Comparison of ENCODE assay signal across 10 cellular contexts in genomic region chr1:206797534-206798383, GRCh38. TPM values are rescaled to one million over a fixed set of nuclear protein-coding genes. Genes with fewer than 3 reads are reported as not detected.
DNase-seq lines count a peak whose midpoint lies in the region; ATAC-seq, FAIRE-seq and TF ChIP-seq lines count a peak whose summit lies in the region.
"Had no signal": no experiment of that assay in that cellular context is flagged by ENCODE, and none has a peak within 500 bp of the region (broad histone marks: within the 10 kb centered on the region; RNA-seq: fewer than 3 reads in every experiment).

No MANE protein-coding gene starts in this region.

- in situ Hi-C loops in Panc1 (cut with HindIII; ENCODE audit: low pct_unique_long_range_greater_than_20kb, low sequenced_read_pairs): no loop called here

- WGBS in A549 (ENCODE audit: missing lambda C conversion rate): 24% methylated on average over 8 of the region's 8 CpGs

- intact Hi-C loops in Panc1 (cut with micrococcal nuclease; ENCODE audit: unreplicated experiment): no loop called here

- ATAC-seq in A549: peak in 1 of 2 experiments; percentile 91; a peak in 3 of 6 replicates
- peak; percentile 72; the same call in 1 of the 2 replicates for ATAC-seq in Panc1
- ATAC-seq in GM21576 (IDR thresholded peaks at IDR 0.05; ENCODE audit: unreplicated experiment): no peak
- ATAC-seq in GM21360 (IDR thresholded peaks at IDR 0.05; ENCODE audit: unreplicated experiment): no peak
- no peak for ATAC-seq in HG02970 (IDR thresholded peaks at IDR 0.05; ENCODE audit: low FRiP score, unreplicated experiment)

- TF ChIP-seq EP300 in A549 (IDR thresholded peaks at IDR 0.05): no peak

- peak in 1 of 2 experiments; percentile 37; a peak in 1 of 5 replicates for TF ChIP-seq RAD21 in A549 (conservative IDR thresholded peaks at IDR 0.05 in 1 of 2, IDR thresholded peaks at IDR 0.05 in 1 of 2)

- H3K27me3 ChIP-seq in Panc1 (ENCODE audit: control insufficient read depth, insufficient read depth, low read length): no peaks in the 10 kb centered on the region
- H3K27me3 ChIP-seq in right atrium auricular region: no peaks in the 10 kb centered on the region

- no TSS peak for BruUV-seq in Panc1 (replicated peaks; lab: Mats Ljungman, UMichigan)

- TF ChIP-seq CTCF in A549 (IDR thresholded peaks at IDR 0.05): peak; percentile 47
- peak; percentile 84 for TF ChIP-seq CTCF in GM12864 (IDR thresholded peaks at IDR 0.05; ENCODE audit: low read depth, low read length, missing control alignments)
- peak; percentile 76 for TF ChIP-seq CTCF in Panc1 (IDR thresholded peaks at IDR 0.05)
- peak; percentile 18 to 34 for TF ChIP-seq CTCF in right atrium auricular region (IDR thresholded peaks at IDR 0.05)

- no peak for TF ChIP-seq POLR2A in A549 (IDR thresholded peaks at IDR 0.05; ENCODE audit: low read length)

- H3K4me1 ChIP-seq in A549 (no peaks in the 10 kb centered on the region), Panc1 (ENCODE audit: control insufficient read depth, insufficient read depth, low read length) (no peaks in the 10 kb centered on the region), right atrium auricular region (no peaks in the 10 kb centered on the region)

- H3K36me3 ChIP-seq in Panc1 (ENCODE audit: control insufficient read depth, insufficient read depth, low read length): no peaks in the 10 kb centered on the region
- H3K36me3 ChIP-seq in right atrium auricular region: no peaks in the 10 kb centered on the region

- no peak for FAIRE-seq in A549 (lab: Jason Lieb, UNC)

- DNase-seq in A549 (ENCODE audit: low read depth in 1 of 2, low spot score in 1 of 2) (peak; percentile 17 to 35), GM12864 (ENCODE audit: low read depth) (no peak), Panc1 (ENCODE audit: low read depth, low spot score) (no peak), right atrium auricular region (ENCODE audit: low spot score) (no peak)
- no peak for DNase-seq in central memory CD4-positive, alpha-beta T cell
- DNase-seq: substantia nigra had no signal

- CTCF ChIA-PET in A549 (lab: Yijun Ruan, JAX) (interaction anchor here (0.7 to 2.4 kb wide), 14 partner anchors 10 to 184 kb away, joined by 3 to 8 read pairs (median 3); partner anchors contain the start of gene FCMR), Panc1 (lab: Charles Lee) (no interaction called here)

- POLR2A ChIA-PET in A549 (lab: Yijun Ruan, JAX) (no interaction called here), Panc1 (lab: Charles Lee) (no interaction called here)

- H3K4me3 ChIP-seq in A549 (no peak overlapping the region), GM12864 (ENCODE audit: low read depth, low read length) (no peak overlapping the region), Panc1 (ENCODE audit: low read depth in 2 of 2, low read length in 2 of 2) (no peak overlapping the region), right atrium auricular region (no peak overlapping the region)
- H3K4me3 ChIP-seq: lung had no signal

- H3K9me3 ChIP-seq in A549 (no peaks in the 10 kb centered on the region), Panc1 (ENCODE audit: control insufficient read depth, insufficient read depth, low read depth, low read length) (no peaks in the 10 kb centered on the region), right atrium auricular region (no peaks in the 10 kb centered on the region)

- no peak overlapping the region for H3K4me2 ChIP-seq in A549

- no peak overlapping the region for H3K27ac ChIP-seq in A549
- H3K27ac ChIP-seq in Panc1 (ENCODE audit: low read length): no peak overlapping the region
- no peak overlapping the region for H3K27ac ChIP-seq in right atrium auricular region

TF ChIP-seq in A549, 52 proteins besides CTCF, POLR2A, EP300 and RAD21:
- TF ChIP-seq E2F6 (IDR thresholded peaks at IDR 0.05; ENCODE audit: borderline replicate concordance, low read depth): no peak
- TF ChIP-seq SMC3 (IDR thresholded peaks at IDR 0.05): peak; percentile 34; the same call in 1 of the 3 replicates

RNA-seq across cellular contexts. Expression of gene IL10, which starts 25.5 kb away (rescaled TPM):
- polyA plus RNA-seq in A549 (2011; rRNA removed) (not detected in 2 replicates), A549 (2017; fragmentation: RNase III; extraction: RNeasy Plus Mini Kit Qiagen cat#74134 plus additional on column Dnase treatment) (not detected in 3 replicates)
- not detected in 2 replicates for polyA plus RNA-seq in A549 (2012; cell fraction: cytosol; rRNA removed)
- polyA plus RNA-seq in A549 (2012; cell fraction: nucleus; rRNA removed): not detected in 2 replicates
- polyA minus RNA-seq in A549 (2011; rRNA and poly(A)+ RNA removed): not detected in 2 replicates
- total RNA-seq in Panc1 (2021; ENCODE audit: unreplicated experiment) (not detected), right atrium auricular region (1 to 10 TPM in 1 of 2 donors, under 1 TPM in 1; 0.93 to 3.1 TPM)
- polyA plus RNA-seq in Panc1 (2012; ENCODE audit: insufficient read length): not detected

RNA-seq across cellular contexts. Expression of gene IL19, which starts 27.2 kb away (rescaled TPM):
- polyA plus RNA-seq in A549 (2011; rRNA removed) (not detected in 2 replicates), A549 (2017; fragmentation: RNase III; extraction: RNeasy Plus Mini Kit Qiagen cat#74134 plus additional on column Dnase treatment) (not detected in 3 replicates)
- not detected in 2 replicates for polyA plus RNA-seq in A549 (2012; cell fraction: cytosol; rRNA removed)
- polyA plus RNA-seq in A549 (2012; cell fraction: nucleus; rRNA removed): not detected in 2 replicates
- polyA minus RNA-seq in A549 (2011; rRNA and poly(A)+ RNA removed): not detected in 2 replicates
- total RNA-seq in Panc1 (2021; ENCODE audit: unreplicated experiment) (not detected), right atrium auricular region (not detected)
- polyA plus RNA-seq in Panc1 (2012; ENCODE audit: insufficient read length): not detected

Comparison
In these comparisons a context has a peak if more than half of its experiments do, and no peak if none do; other contexts are left out.
1. DNase-seq: peak in A549 (2 of 2); none in GM12864 (single experiment), Panc1 (single experiment), right atrium auricular region (single experiment) and central memory CD4-positive, alpha-beta T cell (single experiment).
2. CTCF ChIP-seq: peak in every context shown above with its lines; median percentile 84 in GM12864; 76 in Panc1; 47 in A549; 26 in right atrium auricular region.